9 cellular contexts compared by ENCODE assay signal in genomic region chr2:219308142-219309093, GRCh38. TPM values are rescaled to one million over a fixed set of nuclear protein-coding genes. Genes with fewer than 3 reads are reported as not detected.
A peak's percentile ranks its signal among the peaks of the same experiment; 100 is the strongest.
DNase-seq lines count a peak whose midpoint lies in the region; ATAC-seq, FAIRE-seq and TF ChIP-seq lines count a peak whose summit lies in the region.
"Had no signal": no experiment of that assay in that cellular context is flagged by ENCODE, and none has a peak within 500 bp of the region (broad histone marks: within the 10 kb centered on the region; RNA-seq: fewer than 3 reads in every experiment).

No MANE protein-coding gene starts in this region.

- H3K27me3 ChIP-seq in left lung, result peaks cover 29 to 83% of the 10 kb centered on the region in 2 donors

- intact Hi-C loops in left lung (cut with DNase I), result loop anchor here in 1 of 2 donors (10.0 kb wide), 1 partner anchor 254 kb away; no protein-coding TSS in a partner anchor

- no peaks in the 10 kb centered on the region for H3K4me1 ChIP-seq in left lung

- no peak overlapping the region for H3K27ac ChIP-seq in left lung

- FAIRE-seq in GM12891 (lab: Jason Lieb, UNC), result peak; percentile 41

- H3K36me3 ChIP-seq in left lung, result no peaks in the 10 kb centered on the region

- no peaks in the 10 kb centered on the region for H3K9me3 ChIP-seq in left lung

- TF ChIP-seq CTCF in left lung (IDR thresholded peaks at IDR 0.05), result no peak

- no peak for TF ChIP-seq POLR2A in GM12891 (IDR thresholded peaks at IDR 0.05; ENCODE audit: low read depth, low read length)

- H3K4me3 ChIP-seq in left lung, result no peak overlapping the region

- DNase-seq in GM12891 (ENCODE audit: insufficient read length, low spot score) (peak; percentile 71), NCI-H1105 (lab: John Stamatoyannopoulos, UW) (peak; percentile 14), cerebellum (ENCODE audit: low spot score) (peak; percentile 73), left lung (peak in 1 of 2 donors; percentile 88)
- DNase-seq in activated CD4-positive, CD25-positive, alpha-beta regulatory T cell treated with anti-CD3 and anti-CD28 coated beads, Interleukin-2, amount 50 U/mL, for 72 hours, result peak; percentile 74
- peak; percentile 33 for DNase-seq in stimulated activated CD8-positive, alpha-beta memory T cell treated with anti-CD3 and anti-CD28 coated beads, Interleukin-12 subunit alpha, Interleukin-12 subunit beta, amount 100 ng/mL, for 1 hour (ENCODE audit: low read depth)

- ATAC-seq in left lung (peak; percentile 93), GM19035 (IDR thresholded peaks at IDR 0.05; ENCODE audit: unreplicated experiment) (no peak), HG03439 (IDR thresholded peaks at IDR 0.05; ENCODE audit: unreplicated experiment) (no peak)

TF ChIP-seq in GM12891, 5 proteins besides CTCF, POLR2A, EP300 and RAD21:
- TF ChIP-seq TAF1 (IDR thresholded peaks at IDR 0.05; ENCODE audit: low read depth, low read length), result no peak
- no peak for TF ChIP-seq POU2F2 (IDR thresholded peaks at IDR 0.05; ENCODE audit: low read depth, low read length)
- no peak for TF ChIP-seq SPI1 (IDR thresholded peaks at IDR 0.05; ENCODE audit: low read depth, low read length)
- TF ChIP-seq PAX5 (IDR thresholded peaks at IDR 0.05; ENCODE audit: insufficient read depth, low read length, severe bottlenecking), result no peak
- no peak for TF ChIP-seq POLR2AphosphoS5 (IDR thresholded peaks at IDR 0.05; ENCODE audit: low read depth, low read length)
TF ChIP-seq in GM12891: peak in this region for 0.

RNA-seq across cellular contexts. Expression of gene PTPRN, which starts 0.8 kb away (rescaled TPM):
- 0.14 TPM for polyA plus RNA-seq in GM12891 (2012; ENCODE audit: low read depth, missing spikeins)
- total RNA-seq in cerebellum, result 18.1 TPM
- 1 to 10 TPM in 1 of 2 donors, not detected in 1; 1.4 TPM for total RNA-seq in left lung

RNA-seq across cellular contexts. Expression of gene RESP18, which starts 24.1 kb away (rescaled TPM):
- polyA plus RNA-seq in GM12891 (2012; ENCODE audit: low read depth, missing spikeins), result not detected
- total RNA-seq in cerebellum (1.1 TPM), left lung (not detected)
- total RNA-seq: activated CD8-positive, alpha-beta memory T cell treated with anti-CD3 and anti-CD28 coated beads for 36 hours had no signal

RNA-seq across cellular contexts. Expression of gene DNAJB2, which starts 29.3 kb away (rescaled TPM):
- 28.8 TPM for polyA plus RNA-seq in GM12891 (2012; ENCODE audit: low read depth, missing spikeins)
- total RNA-seq in cerebellum (51.0 TPM), left lung (10 to 100 TPM; 54.2 to 97.4 TPM)

RNA-seq across cellular contexts. Expression of gene TUBA4A, which starts 54.7 kb away (rescaled TPM):
- 114 TPM for polyA plus RNA-seq in GM12891 (2012; ENCODE audit: low read depth, missing spikeins)
- total RNA-seq in cerebellum (4.3 TPM), left lung (10 to 100 TPM; 65.0 to 84.0 TPM)

RNA-seq across cellular contexts. Expression of gene TUBA4B, which starts 55.4 kb away (rescaled TPM):
- polyA plus RNA-seq in GM12891 (2012; ENCODE audit: low read depth, missing spikeins), result 0.06 TPM
- total RNA-seq in cerebellum, result not detected
- 1 to 10 TPM in 1 of 2 donors, not detected in 1; 3.0 TPM for total RNA-seq in left lung
- total RNA-seq: activated CD8-positive, alpha-beta memory T cell treated with anti-CD3 and anti-CD28 coated beads for 36 hours had no signal
